In the genomic region with DNA sequence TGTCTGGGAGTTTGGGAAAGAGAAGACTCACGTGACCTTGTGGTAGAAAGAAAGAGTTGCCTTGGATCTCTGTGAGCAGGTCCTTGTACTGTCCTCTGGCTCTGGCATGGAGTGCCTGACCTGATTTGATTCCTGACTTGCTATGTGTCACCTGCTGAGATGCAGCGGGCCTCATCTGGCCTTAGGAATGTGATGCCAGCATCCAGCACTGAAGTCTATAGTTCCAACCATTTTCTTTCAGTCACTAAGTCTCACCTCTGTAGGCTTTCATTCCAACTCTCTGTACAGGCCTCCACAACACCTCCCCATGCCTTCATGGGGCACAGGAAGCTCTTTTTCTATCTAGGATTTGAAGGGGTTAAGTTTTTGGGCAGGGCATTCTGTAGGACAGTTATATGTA, we compare ENCODE assay signal across 29 cellular contexts. TPM values are rescaled to one million over a fixed set of nuclear protein-coding genes. Genes with fewer than 3 reads are reported as not detected.
DNase-seq lines count a peak whose midpoint lies in the region; ATAC-seq, FAIRE-seq and TF ChIP-seq lines count a peak whose summit lies in the region.
"Had no signal": no experiment of that assay in that cellular context is flagged by ENCODE, and none has a peak within 500 bp of the region (broad histone marks: within the 10 kb centered on the region; RNA-seq: fewer than 3 reads in every experiment).

No MANE protein-coding gene starts in this region.

- H3K9me3 ChIP-seq in OCI-LY3 (ENCODE audit: insufficient read depth, low read length) (no peaks in the 10 kb centered on the region), smooth muscle cell (replicated peaks; ENCODE audit: low read depth) (no peaks in the 10 kb centered on the region)
- H3K9me3 ChIP-seq: heart left ventricle, pancreas, right atrium auricular region, SK-N-SH, thoracic aorta had no signal

- H3K4me2 ChIP-seq in OCI-LY3 (ENCODE audit: low read length) (no peak overlapping the region), smooth muscle cell (no peak overlapping the region)
- H3K4me2 ChIP-seq: SK-N-SH had no signal

- H3K27ac ChIP-seq in OCI-LY3 (ENCODE audit: low read length) (peak overlapping the region; percentile 84; the same call in 1 of the 2 replicates), foreskin keratinocyte (peak overlapping the region; percentile 77), smooth muscle cell (ENCODE audit: low read depth) (peak overlapping the region; percentile 94)
- H3K27ac ChIP-seq: pancreas, right atrium auricular region, thoracic aorta had no signal

- no peaks in the 10 kb centered on the region for H3F3A ChIP-seq in smooth muscle cell (ENCODE audit: low read depth)

- intact Hi-C loops in CD14-positive monocyte (cut with micrococcal nuclease): no loop called here
- intact Hi-C loops in activated naive CD4-positive, alpha-beta T cell treated with anti-CD3 and anti-CD28 coated beads for 36 hours (cut with micrococcal nuclease): no loop called here

- no peaks in the 10 kb centered on the region for H3K79me2 ChIP-seq in OCI-LY3 (ENCODE audit: low read length)
- no peaks in the 10 kb centered on the region for H3K79me2 ChIP-seq in smooth muscle cell (ENCODE audit: low read depth)

- H3K9me3 Mint-ChIP-seq in CD14-positive monocyte: peaks cover 0 to 4% (median 3%) of the 10 kb centered on the region in 7 donors
- no peaks in the 10 kb centered on the region for H3K9me3 Mint-ChIP-seq in activated naive CD4-positive, alpha-beta T cell treated with anti-CD3 and anti-CD28 coated beads for 36 hours
- H3K9me3 Mint-ChIP-seq: CD8-positive, alpha-beta memory T cell; HFFc6; naive thymus-derived CD8-positive, alpha-beta T cell; WTC11 had no signal

- no peak overlapping the region for H3K4me3 ChIP-seq in OCI-LY3 (ENCODE audit: low read length)
- no peak overlapping the region for H3K4me3 ChIP-seq in smooth muscle cell
- H3K4me3 ChIP-seq: heart left ventricle, pancreas, right atrium auricular region, thoracic aorta had no signal

- H4K20me1 ChIP-seq in OCI-LY3 (ENCODE audit: insufficient read depth, low read length) (no peaks in the 10 kb centered on the region), smooth muscle cell (ENCODE audit: low read depth) (no peaks in the 10 kb centered on the region)

- WGBS in smooth muscle cell (ENCODE audit: low lambda C conversion rate): 88% methylated on average over 2 of the region's 2 CpGs

- H2AFZ ChIP-seq in OCI-LY3 (ENCODE audit: low read depth, low read length): no peak overlapping the region
- H2AFZ ChIP-seq in smooth muscle cell (ENCODE audit: low read depth): no peak overlapping the region

- DNase-seq in CD14-positive monocyte (ENCODE audit: low spot score): no peak
- DNase-seq in foreskin keratinocyte: no peak
- DNase-seq in smooth muscle cell (lab: John Stamatoyannopoulos, UW; ENCODE audit: unreplicated experiment): no peak
- no peak for DNase-seq in D721Med (ENCODE audit: insufficient read length, low spot score)
- DNase-seq in T-helper 1 cell: no peak
- DNase-seq in activated naive CD4-positive, alpha-beta T cell treated with anti-CD3 and anti-CD28 coated beads for 36 hours: no peak
- DNase-seq: activated CD8-positive, alpha-beta T cell treated with anti-CD3 and anti-CD28 coated beads, Interleukin-2, amount 10 ng/mL, durations not matched to agents 7 days and 5 days; activated naive CD4-positive, alpha-beta T cell treated with Interleukin-2 at 50 U/mL for 16 hours; activated T-cell treated with anti-CD3 and anti-CD28 coated beads, Interleukin-2, amount 50 U/mL, for 1 hour; amniotic stem cell; CD8-positive, alpha-beta memory T cell; cortex of kidney; GDM1; heart left ventricle; naive thymus-derived CD8-positive, alpha-beta T cell; NCI-H1105; NCI-H1930; NCI-H774; pancreas; SK-N-SH; stimulated activated CD4-positive, alpha-beta T cell treated with anti-CD3 and anti-CD28 coated beads, Interleukin-4, amount 100 ng/mL, for 1 hour; stimulated activated naive CD4-positive, alpha-beta T cell had no signal

- H3K36me3 ChIP-seq in OCI-LY3 (replicated peaks; ENCODE audit: low read depth, low read length): no peaks in the 10 kb centered on the region
- no peaks in the 10 kb centered on the region for H3K36me3 ChIP-seq in smooth muscle cell (ENCODE audit: low read depth)
- H3K36me3 ChIP-seq: heart left ventricle, pancreas, right atrium auricular region, thoracic aorta had no signal

- no peaks in the 10 kb centered on the region for H3K27me3 ChIP-seq in OCI-LY3 (ENCODE audit: low read depth, low read length)
- no peaks in the 10 kb centered on the region for H3K27me3 ChIP-seq in foreskin keratinocyte
- H3K27me3 ChIP-seq in smooth muscle cell (ENCODE audit: low read depth): no peaks in the 10 kb centered on the region
- H3K27me3 ChIP-seq: heart left ventricle, pancreas, right atrium auricular region had no signal

- peak overlapping the region; percentile 97 to 99 (median 98) for H3K27ac Mint-ChIP-seq in CD14-positive monocyte
- no peak overlapping the region for H3K27ac Mint-ChIP-seq in activated naive CD4-positive, alpha-beta T cell treated with anti-CD3 and anti-CD28 coated beads for 36 hours
- H3K27ac Mint-ChIP-seq: HFFc6, WTC11 had no signal

- H3K27me3 Mint-ChIP-seq in CD14-positive monocyte (ENCODE audit: low read depth in 3 of 3): no peaks in the 10 kb centered on the region
- H3K27me3 Mint-ChIP-seq in activated naive CD4-positive, alpha-beta T cell treated with anti-CD3 and anti-CD28 coated beads for 36 hours (ENCODE audit: low read depth): no peaks in the 10 kb centered on the region
- H3K27me3 Mint-ChIP-seq: CD8-positive, alpha-beta memory T cell; IgD-negative memory B cell; naive thymus-derived CD8-positive, alpha-beta T cell had no signal

- H3K4me1 Mint-ChIP-seq in CD14-positive monocyte: peaks cover 68% of the 10 kb centered on the region
- H3K4me1 Mint-ChIP-seq in activated naive CD4-positive, alpha-beta T cell treated with anti-CD3 and anti-CD28 coated beads for 36 hours (ENCODE audit: low read depth): peaks cover 37% of the 10 kb centered on the region
- H3K4me1 Mint-ChIP-seq: WTC11 had no signal

- H3K4me1 ChIP-seq in OCI-LY3 (ENCODE audit: low read length) (peaks cover 90% of the 10 kb centered on the region), foreskin keratinocyte (peaks cover 37% of the 10 kb centered on the region), smooth muscle cell (ENCODE audit: low read depth) (no peaks in the 10 kb centered on the region)
- H3K4me1 ChIP-seq: pancreas, right atrium auricular region had no signal

- peak overlapping the region in 1 of 2 donors; percentile 30 for H3K4me3 Mint-ChIP-seq in CD14-positive monocyte
- no peak overlapping the region for H3K4me3 Mint-ChIP-seq in activated naive CD4-positive, alpha-beta T cell treated with anti-CD3 and anti-CD28 coated beads for 36 hours
- H3K4me3 Mint-ChIP-seq: activated CD8-positive, alpha-beta T cell treated with anti-CD3 and anti-CD28 coated beads, Interleukin-2, amount 10 ng/mL, durations not matched to agents 7 days and 5 days; HFFc6; IgD-negative memory B cell; naive thymus-derived CD8-positive, alpha-beta T cell; WTC11 had no signal

- no peak for ATAC-seq in foreskin keratinocyte
- ATAC-seq: activated CD8-positive, alpha-beta T cell treated with anti-CD3 and anti-CD28 coated beads, Interleukin-2, amount 10 ng/mL, durations not matched to agents 7 days and 5 days; naive thymus-derived CD8-positive, alpha-beta T cell; WTC11 had no signal

- H3K36me3 Mint-ChIP-seq in CD14-positive monocyte: peaks cover 4 to 12% of the 10 kb centered on the region in 2 donors
- no peaks in the 10 kb centered on the region for H3K36me3 Mint-ChIP-seq in activated naive CD4-positive, alpha-beta T cell treated with anti-CD3 and anti-CD28 coated beads for 36 hours (ENCODE audit: low read depth)
- H3K36me3 Mint-ChIP-seq: CD8-positive, alpha-beta memory T cell; IgD-negative memory B cell; naive thymus-derived CD8-positive, alpha-beta T cell; WTC11 had no signal

- H3K9ac ChIP-seq in OCI-LY3 (ENCODE audit: low read length) (no peak overlapping the region), smooth muscle cell (ENCODE audit: low read depth) (peak overlapping the region; percentile 72)
- H3K9ac ChIP-seq: SK-N-SH had no signal

- CTCF ChIA-PET in activated naive CD4-positive, alpha-beta T cell treated with anti-CD3 and anti-CD28 coated beads for 36 hours (lab: Charles Lee): interaction anchor here (0.8 to 3.9 kb wide), 3 partner anchors 11 to 18 kb away, joined by 3 to 19 read pairs (median 4); a partner anchor contains a TSS

- no peak for TF ChIP-seq CTCF in CD14-positive monocyte (IDR thresholded peaks at IDR 0.05)
- no peak for TF ChIP-seq CTCF in OCI-LY3 (IDR thresholded peaks at IDR 0.05; ENCODE audit: low read depth, low read length)
- TF ChIP-seq CTCF in foreskin keratinocyte (conservative IDR thresholded peaks at IDR 0.05): no peak
- TF ChIP-seq CTCF in smooth muscle cell (IDR thresholded peaks at IDR 0.05; ENCODE audit: borderline replicate concordance, insufficient read depth, poor library complexity, severe bottlenecking): no peak
- no peak for TF ChIP-seq CTCF in D721Med (IDR thresholded peaks at IDR 0.05; ENCODE audit: insufficient read depth, missing control alignments)

- FAIRE-seq in D721Med (lab: Jason Lieb, UNC): no peak
- FAIRE-seq: endometrium, pancreas had no signal

RNA-seq across cellular contexts. Expression of a gene that starts 12.1 kb away (rescaled TPM):
- polyA plus RNA-seq in CD14-positive monocyte (10 to 100 TPM in 1 of 2 donors, 1 to 10 TPM in 1; 9.4 to 12.3 TPM), foreskin keratinocyte (21.8 and 24.8 TPM in 2 replicates), smooth muscle cell (11.9 and 21.7 TPM in 2 replicates)
- total RNA-seq in foreskin keratinocyte (64.4 and 64.7 TPM in 2 replicates), smooth muscle cell (50.3 and 50.6 TPM in 2 replicates)
- total RNA-seq in activated naive CD4-positive, alpha-beta T cell treated with anti-CD3 and anti-CD28 coated beads for 36 hours: 10 to 100 TPM; 33.8 to 35.0 TPM

RNA-seq across cellular contexts. Expression of a gene that starts 14.8 kb away (rescaled TPM):
- polyA plus RNA-seq in CD14-positive monocyte: 100 to 1,000 TPM; 398 to 427 TPM
- total RNA-seq in foreskin keratinocyte: 20.1 and 22.7 TPM in 2 replicates
- polyA plus RNA-seq in foreskin keratinocyte: 39.4 and 39.5 TPM in 2 replicates
- 8.2 and 14.1 TPM in 2 replicates for total RNA-seq in smooth muscle cell
- polyA plus RNA-seq in smooth muscle cell: 37.4 and 37.5 TPM in 2 replicates
- total RNA-seq in activated naive CD4-positive, alpha-beta T cell treated with anti-CD3 and anti-CD28 coated beads for 36 hours: 10 to 100 TPM; 16.6 to 19.3 TPM

RNA-seq across cellular contexts. Expression of a gene that starts 16.3 kb away (rescaled TPM):
- 100 to 1,000 TPM; 123 to 133 TPM for polyA plus RNA-seq in CD14-positive monocyte
- 45.3 and 52.9 TPM in 2 replicates for total RNA-seq in foreskin keratinocyte
- 70.7 and 75.5 TPM in 2 replicates for polyA plus RNA-seq in foreskin keratinocyte
- total RNA-seq in smooth muscle cell: 15.4 and 22.7 TPM in 2 replicates
- 41.8 and 43.8 TPM in 2 replicates for polyA plus RNA-seq in smooth muscle cell
- total RNA-seq in activated naive CD4-positive, alpha-beta T cell treated with anti-CD3 and anti-CD28 coated beads for 36 hours: 10 to 100 TPM; 57.5 to 58.7 TPM
